In genomic region chr7:30802812-30803211, GRCh38 we compare ENCODE assay signal across 19 cellular contexts. TPM values are rescaled to one million over a fixed set of nuclear protein-coding genes. Genes with fewer than 3 reads are reported as not detected.
DNase-seq lines count a peak whose midpoint lies in the region; ATAC-seq and TF ChIP-seq lines count a peak whose summit lies in the region.
"Had no signal": no experiment of that assay in that cellular context is flagged by ENCODE, and none has a peak within 500 bp of the region (broad histone marks: within the 10 kb centered on the region; RNA-seq: fewer than 3 reads in every experiment).

No MANE protein-coding gene starts in this region.

- peak overlapping the region; percentile 85 for H2AK5ac ChIP-seq in IMR-90 (ENCODE audit: low read depth, low read length)
- no peak overlapping the region for H2AK5ac ChIP-seq in trophoblast cell (ENCODE audit: low read length)

- in situ Hi-C loops in IMR-90 (cut with MboI; ENCODE audit: low sequenced_read_pairs): loop anchor here (5.0 kb wide), 3 partner anchors 174 to 934 kb away; no protein-coding TSS in a partner anchor

- H3K56ac ChIP-seq in IMR-90 (ENCODE audit: extremely low read depth, insufficient read depth, low read length): no peak overlapping the region

- H3K79me1 ChIP-seq in IMR-90 (ENCODE audit: low read depth in 1 of 2, low read length in 2 of 2) (peaks cover 2 to 27% of the 10 kb centered on the region in 2 experiments; a peak in 3 of 4 replicates), trophoblast cell (ENCODE audit: low read length) (peaks cover 8% of the 10 kb centered on the region)

- H2AK9ac ChIP-seq in IMR-90 (replicated peaks; ENCODE audit: low read depth, low read length, poor library complexity): no peak overlapping the region

- H2BK12ac ChIP-seq in trophoblast cell (ENCODE audit: low read length): peak overlapping the region; percentile 32

- no peaks in the 10 kb centered on the region for H3K9me3 Mint-ChIP-seq in CD4-positive, CD25-positive, alpha-beta regulatory T cell
- H3K9me3 Mint-ChIP-seq: CD8-positive, alpha-beta T cell; HFFc6 had no signal

- peak overlapping the region in 2 of 3 donors; percentile 3 for H3K27ac Mint-ChIP-seq in CD4-positive, CD25-positive, alpha-beta regulatory T cell
- H3K27ac Mint-ChIP-seq: CD8-positive, alpha-beta T cell; HFFc6 had no signal

- H2BK15ac ChIP-seq in IMR-90 (ENCODE audit: low read depth, low read length): peak overlapping the region; percentile 88

- no peaks in the 10 kb centered on the region for H3K79me2 ChIP-seq in trophoblast cell (ENCODE audit: control insufficient read depth, insufficient read depth, low read length, poor library complexity)

- no TSS peak for BruUV-seq in IMR-90 (replicated peaks; lab: Mats Ljungman, UMichigan)

- H3K4me1 ChIP-seq in CD4-positive, CD25-positive, alpha-beta regulatory T cell (ENCODE audit: control insufficient read depth, insufficient read depth, low read length, poor library complexity, severe bottlenecking): no peaks in the 10 kb centered on the region
- H3K4me1 ChIP-seq in IMR-90 (ENCODE audit: control insufficient read depth, insufficient read depth, low read length) (peaks cover 34% of the 10 kb centered on the region), esophagus muscularis mucosa (peaks cover 22 to 95% (median 82%) of the 10 kb centered on the region in 4 donors), trophoblast cell (ENCODE audit: control insufficient read depth in 1 of 2, insufficient read depth in 2 of 2, low read length in 2 of 2) (peaks cover 28 to 30% of the 10 kb centered on the region in 2 experiments), foreskin keratinocyte (peaks cover 34% of the 10 kb centered on the region)
- H3K4me1 ChIP-seq: HAP-1 had no signal

- no peaks in the 10 kb centered on the region for H3K36me3 ChIP-seq in CD4-positive, CD25-positive, alpha-beta regulatory T cell (ENCODE audit: control insufficient read depth, insufficient read depth, low read length)
- H3K36me3 ChIP-seq in IMR-90 (ENCODE audit: control insufficient read depth, insufficient read depth, low read length) (no peaks in the 10 kb centered on the region), esophagus muscularis mucosa (peaks cover 0 to 7% (median 0%) of the 10 kb centered on the region in 4 donors), trophoblast cell (ENCODE audit: control insufficient read depth in 1 of 2, insufficient read depth in 2 of 2, low read length in 2 of 2) (no peaks in the 10 kb centered on the region)
- H3K36me3 ChIP-seq: HAP-1 had no signal

- H3K18ac ChIP-seq in IMR-90 (ENCODE audit: low read depth, low read length) (peak overlapping the region; percentile 26; the same call in 1 of the 2 replicates), trophoblast cell (ENCODE audit: low read length) (no peak overlapping the region)

- H3K4me2 ChIP-seq in IMR-90 (ENCODE audit: low read depth, low read length): no peak overlapping the region
- no peak overlapping the region for H3K4me2 ChIP-seq in trophoblast cell (ENCODE audit: low read length)

- H4K5ac ChIP-seq in IMR-90 (ENCODE audit: low read depth, low read length): no peak overlapping the region

- H4K8ac ChIP-seq in IMR-90 (ENCODE audit: low read depth in 2 of 2, low read length in 2 of 2): no peak overlapping the region
- H4K8ac ChIP-seq in trophoblast cell (ENCODE audit: low read depth, low read length): no peak overlapping the region

- no peaks in the 10 kb centered on the region for H3K4me1 Mint-ChIP-seq in CD4-positive, CD25-positive, alpha-beta regulatory T cell

- TF ChIP-seq CTCF in IMR-90 (conservative IDR thresholded peaks at IDR 0.05; ENCODE audit: low read depth, low read length): no peak
- no peak for TF ChIP-seq CTCF in esophagus muscularis mucosa (IDR thresholded peaks at IDR 0.05)
- no peak for TF ChIP-seq CTCF in foreskin keratinocyte (conservative IDR thresholded peaks at IDR 0.05)

- H4K91ac ChIP-seq in IMR-90 (ENCODE audit: insufficient read depth, low read depth, low read length) (peak overlapping the region; percentile 74), trophoblast cell (ENCODE audit: low read depth, low read length) (no peak overlapping the region)

- H3K9ac ChIP-seq in IMR-90 (ENCODE audit: low read depth, low read length): no peak overlapping the region
- no peak overlapping the region for H3K9ac ChIP-seq in trophoblast cell (ENCODE audit: low read length)

- no peak for TF ChIP-seq RAD21 in IMR-90 (IDR thresholded peaks at IDR 0.05; ENCODE audit: low read length)

- H3K4me3 ChIP-seq in CD4-positive, CD25-positive, alpha-beta regulatory T cell (ENCODE audit: low read depth, low read length): no peak overlapping the region
- H3K4me3 ChIP-seq in IMR-90 (ENCODE audit: insufficient read depth, low read depth, low read length): no peak overlapping the region
- H3K4me3 ChIP-seq in esophagus muscularis mucosa: no peak overlapping the region
- H3K4me3 ChIP-seq in trophoblast cell (ENCODE audit: low read depth, low read length): no peak overlapping the region
- H3K4me3 ChIP-seq: GM12878, HAP-1 had no signal

- no peak overlapping the region for H4K12ac ChIP-seq in trophoblast cell (ENCODE audit: low read depth, low read length)

- TF ChIP-seq EP300 in esophagus muscularis mucosa (IDR thresholded peaks at IDR 0.05): no peak

- peak overlapping the region; percentile 37 for H2BK5ac ChIP-seq in IMR-90 (ENCODE audit: low read depth, low read length, poor library complexity, severe bottlenecking)
- no peak overlapping the region for H2BK5ac ChIP-seq in trophoblast cell (ENCODE audit: low read depth, low read length, poor library complexity)

- no peak for ATAC-seq in CD4-positive, CD25-positive, alpha-beta regulatory T cell (ENCODE audit: low read depth in 2 of 2)
- ATAC-seq in IMR-90 (ENCODE audit: low read depth): no peak
- no peak for ATAC-seq in foreskin keratinocyte
- no peak for ATAC-seq in HG03097 (IDR thresholded peaks at IDR 0.05; ENCODE audit: low FRiP score, unreplicated experiment)
- ATAC-seq: CD8-positive, alpha-beta T cell; GM12878 had no signal

- H3K14ac ChIP-seq in IMR-90 (replicated peaks; ENCODE audit: low read depth, low read length) (no peak overlapping the region), trophoblast cell (ENCODE audit: low read length) (no peak overlapping the region)

- no peak for DNase-seq in CD4-positive, CD25-positive, alpha-beta regulatory T cell
- DNase-seq in IMR-90: no peak
- peak; percentile 31 for DNase-seq in esophagus muscularis mucosa (ENCODE audit: extremely low spot score)
- no peak for DNase-seq in trophoblast cell
- DNase-seq in NCI-H446 (lab: John Stamatoyannopoulos, UW): no peak
- no peak for DNase-seq in EL
- no peak for DNase-seq in foreskin keratinocyte
- DNase-seq: C1 segment of cervical spinal cord; Caco-2; CD8-positive, alpha-beta T cell; DMS153; DND-41; GDM1; GOT3; HFFc6 had no signal

- dilution Hi-C loops in IMR-90 (cut with HindIII; ENCODE audit: low sequenced_read_pairs, unreplicated experiment): no loop called here

- intact Hi-C loops in IMR-90 (cut with micrococcal nuclease) (loop anchor here (10.0 kb wide), 3 partner anchors 642 to 1402 kb away; no protein-coding TSS in a partner anchor), esophagus muscularis mucosa (cut with DNase I) (no loop called here)

- TF ChIP-seq POLR2A in IMR-90 (IDR thresholded peaks at IDR 0.05; ENCODE audit: low read depth, low read length) (no peak), esophagus muscularis mucosa (IDR thresholded peaks at IDR 0.05; ENCODE audit: low read depth) (no peak)

- 75 to 100% methylated on average over 1 of the region's 4 CpGs for WGBS in IMR-90 (ENCODE audit: extremely low coverage in 2 of 2, insufficient read length in 1 of 2), 2 experiments
- WGBS in esophagus muscularis mucosa: 95% methylated on average over 4 of the region's 4 CpGs
- 100% methylated on average over 2 of the region's 4 CpGs for WGBS in trophoblast cell (ENCODE audit: extremely low coverage, insufficient coverage, insufficient read length)

- POLR2A ChIA-PET in IMR-90 (lab: Charles Lee; ENCODE audit: unreplicated experiment): no interaction called here

- H3K9me1 ChIP-seq in IMR-90 (ENCODE audit: insufficient read depth, low read length): peaks cover 35% of the 10 kb centered on the region

- H3K27me3 Mint-ChIP-seq in CD4-positive, CD25-positive, alpha-beta regulatory T cell: no peaks in the 10 kb centered on the region

- no peaks in the 10 kb centered on the region for H3K36me3 Mint-ChIP-seq in CD4-positive, CD25-positive, alpha-beta regulatory T cell
- H3K36me3 Mint-ChIP-seq: CD8-positive, alpha-beta T cell had no signal

- H2AFZ ChIP-seq in IMR-90 (replicated peaks; ENCODE audit: low read length, poor library complexity): no peak overlapping the region
- H2AFZ ChIP-seq in trophoblast cell (ENCODE audit: insufficient read depth, low read length, poor library complexity): no peak overlapping the region

- H3K27me3 ChIP-seq in CD4-positive, CD25-positive, alpha-beta regulatory T cell (ENCODE audit: control insufficient read depth, insufficient read depth, low read length): no peaks in the 10 kb centered on the region
- peaks cover 4% of the 10 kb centered on the region; the same call in 1 of the 2 replicates for H3K27me3 ChIP-seq in IMR-90 (ENCODE audit: control insufficient read depth, insufficient read depth, low read length)
- H3K27me3 ChIP-seq in esophagus muscularis mucosa: no peaks in the 10 kb centered on the region
- H3K27me3 ChIP-seq in trophoblast cell (ENCODE audit: insufficient read depth, low read length): no peaks in the 10 kb centered on the region
- H3K27me3 ChIP-seq in foreskin keratinocyte: no peaks in the 10 kb centered on the region

- CTCF ChIA-PET in IMR-90 (lab: Yijun Ruan, JAX): no interaction called here

- peaks cover 11% of the 10 kb centered on the region; the same call in 1 of the 2 replicates for H4K20me1 ChIP-seq in IMR-90 (ENCODE audit: insufficient read depth, low read length)

- H2BK120ac ChIP-seq in IMR-90 (ENCODE audit: low read depth, low read length) (peak overlapping the region; percentile 65), trophoblast cell (ENCODE audit: insufficient read depth, low read length, poor library complexity) (no peak overlapping the region)

- H3K23ac ChIP-seq in IMR-90 (ENCODE audit: low read depth, low read length) (no peak overlapping the region), trophoblast cell (ENCODE audit: low read length) (no peak overlapping the region)

- H3K4ac ChIP-seq in IMR-90 (ENCODE audit: low read depth, low read length) (peak overlapping the region; percentile 49), trophoblast cell (ENCODE audit: low read depth, low read length) (no peak overlapping the region)

- no peak overlapping the region for H3K27ac ChIP-seq in CD4-positive, CD25-positive, alpha-beta regulatory T cell (ENCODE audit: insufficient read depth, low read length, poor library complexity, severe bottlenecking)
- H3K27ac ChIP-seq in IMR-90 (ENCODE audit: insufficient read depth, low read length) (no peak overlapping the region), esophagus muscularis mucosa (replicated peaks in 1 of 4) (peak overlapping the region in 1 of 4 donors; percentile 43), trophoblast cell (ENCODE audit: low read depth, low read length) (no peak overlapping the region), foreskin keratinocyte (no peak overlapping the region)

- peak overlapping the region; percentile 89 for H2BK20ac ChIP-seq in IMR-90 (ENCODE audit: low read depth, low read length)

- no peak overlapping the region for H3K4me3 Mint-ChIP-seq in CD4-positive, CD25-positive, alpha-beta regulatory T cell
- H3K4me3 Mint-ChIP-seq: CD8-positive, alpha-beta T cell; HFFc6 had no signal

- H3K9me3 ChIP-seq in CD4-positive, CD25-positive, alpha-beta regulatory T cell (ENCODE audit: control insufficient read depth in 2 of 2, low read length in 2 of 2): no peaks in the 10 kb centered on the region
- H3K9me3 ChIP-seq in IMR-90 (ENCODE audit: control insufficient read depth, insufficient read depth, low read length): no peaks in the 10 kb centered on the region
- no peaks in the 10 kb centered on the region for H3K9me3 ChIP-seq in esophagus muscularis mucosa
- H3K9me3 ChIP-seq in trophoblast cell (ENCODE audit: insufficient read depth, low read depth, low read length): no peaks in the 10 kb centered on the region
- H3K9me3 ChIP-seq: Caco-2, HAP-1 had no signal

RNA-seq across cellular contexts. Expression of gene MINDY4, which starts 31.6 kb away (rescaled TPM):
- total RNA-seq in CD4-positive, CD25-positive, alpha-beta regulatory T cell: 0.49 TPM
- polyA plus RNA-seq in CD4-positive, CD25-positive, alpha-beta regulatory T cell: 1 to 10 TPM in 1 of 4 donors, under 1 TPM in 3; 0.17 to 1.0 (median 0.53) TPM
- total RNA-seq in IMR-90 (2012; rRNA removed) (3.6 TPM in 2 replicates), esophagus muscularis mucosa (10 to 100 TPM in 3 of 4 donors, 1 to 10 TPM in 1; 8.4 to 31.1 (median 20.2) TPM), foreskin keratinocyte (3.0 and 3.5 TPM in 2 replicates)
- polyA plus RNA-seq in IMR-90 (2012; rRNA removed) (1.8 and 1.9 TPM in 2 replicates), foreskin keratinocyte (0.97 and 1.4 TPM in 2 replicates)
- 0.75 and 1.1 TPM in 2 replicates for polyA plus RNA-seq in IMR-90 (2012; cell fraction: cytosol; rRNA removed)
- 1.9 and 3.0 TPM in 2 replicates for polyA plus RNA-seq in IMR-90 (2012; cell fraction: nucleus; rRNA removed; ENCODE audit: low replicate concordance)
- polyA plus RNA-seq in trophoblast cell (2013): 2.8 and 3.4 TPM in 2 replicates

RNA-seq across cellular contexts. Expression of gene INMT, which starts 50.9 kb away (rescaled TPM):
- total RNA-seq in CD4-positive, CD25-positive, alpha-beta regulatory T cell: not detected
- polyA plus RNA-seq in CD4-positive, CD25-positive, alpha-beta regulatory T cell: under 1 TPM in 2 of 4 donors, not detected in 2; 0.14 to 0.16 TPM
- total RNA-seq in IMR-90 (2012; rRNA removed): 1.7 and 2.2 TPM in 2 replicates
- 0.34 and 0.39 TPM in 2 replicates for polyA plus RNA-seq in IMR-90 (2012; rRNA removed)
- 0.54 and 0.75 TPM in 2 replicates for polyA plus RNA-seq in IMR-90 (2012; cell fraction: cytosol; rRNA removed)
- polyA plus RNA-seq in IMR-90 (2012; cell fraction: nucleus; rRNA removed; ENCODE audit: low replicate concordance): 0.47 and 0.61 TPM in 2 replicates
- total RNA-seq in esophagus muscularis mucosa: 100 to 1,000 TPM; 113 to 192 (median 174) TPM
- polyA plus RNA-seq in trophoblast cell (2013): 0.33 and 0.38 TPM in 2 replicates
- not detected in 2 replicates for total RNA-seq in foreskin keratinocyte
- polyA plus RNA-seq in foreskin keratinocyte: not detected in 2 replicates
- total RNA-seq: A172, HFFc6 had no signal

Comparison
In these comparisons a context has a peak if more than half of its experiments do, and no peak if none do; other contexts are left out.
1. RNA of gene INMT, which starts 50.9 kb away (total RNA-seq): 113 to 192 TPM in esophagus muscularis mucosa; 1.7 to 2.2 TPM in IMR-90, not detected in CD4-positive, CD25-positive, alpha-beta regulatory T cell (single experiment) and not detected in foreskin keratinocyte; every median in the first group is over 10 times any median in the second.